ENCODE assay signal across 8 cellular contexts in genomic region chr10:22618081-22618785, GRCh38.
A peak's percentile ranks its signal among the peaks of the same experiment; 100 is the strongest.
DNase-seq lines count a peak whose midpoint lies in the region; ATAC-seq and TF ChIP-seq lines count a peak whose summit lies in the region.

No MANE protein-coding gene starts in this region.

- intact Hi-C loops in activated CD4-positive, alpha-beta T cell treated with anti-CD3 and anti-CD28 coated beads, Interleukin-2, amount 10 ng/mL, durations not matched to agents 24 days and 14 days (cut with micrococcal nuclease): no loop called here
- intact Hi-C loops in activated CD8-positive, alpha-beta T cell treated with anti-CD3 and anti-CD28 coated beads for 36 hours (cut with micrococcal nuclease): no loop called here
- intact Hi-C loops in heart right ventricle (cut with DNase I): loop anchor here in 3 of 10 donors (5.0 to 10.0 kb wide), 4 partner anchors 39 to 447 kb away; partner anchors contain the start of gene PIP4K2A (in 1 of the 3)

- H3K9ac ChIP-seq in subcutaneous abdominal adipose tissue (ENCODE audit: low read length in 5 of 5): no peak overlapping the region

- peaks cover 63% of the 10 kb centered on the region for H3K4me1 Mint-ChIP-seq in activated CD4-positive, alpha-beta T cell treated with anti-CD3 and anti-CD28 coated beads, Interleukin-2, amount 10 ng/mL, durations not matched to agents 24 days and 14 days
- H3K4me1 Mint-ChIP-seq in activated CD8-positive, alpha-beta T cell treated with anti-CD3 and anti-CD28 coated beads for 36 hours (ENCODE audit: low read depth): peaks cover 95% of the 10 kb centered on the region

- H3K4me3 ChIP-seq in heart right ventricle: no peak overlapping the region
- H3K4me3 ChIP-seq in subcutaneous abdominal adipose tissue (ENCODE audit: low read depth in 1 of 5, low read length in 5 of 5): no peak overlapping the region

- H3K27ac Mint-ChIP-seq in activated CD4-positive, alpha-beta T cell treated with anti-CD3 and anti-CD28 coated beads, Interleukin-2, amount 10 ng/mL, durations not matched to agents 24 days and 14 days: peak overlapping the region; percentile 6
- peak overlapping the region; percentile 91 for H3K27ac Mint-ChIP-seq in activated CD8-positive, alpha-beta T cell treated with anti-CD3 and anti-CD28 coated beads for 36 hours

- H3K27ac ChIP-seq in heart right ventricle (peak overlapping the region; percentile 24 to 81 (median 61)), subcutaneous abdominal adipose tissue (ENCODE audit: low read depth, low read length) (peak overlapping the region; percentile 12)

- POLR2A ChIA-PET in activated CD8-positive, alpha-beta T cell treated with anti-CD3 and anti-CD28 coated beads for 36 hours (lab: Charles Lee): interaction anchor here (0.8 to 1.4 kb wide), 4 partner anchors 10 to 35 kb away, joined by 3 to 4 read pairs (median 3); no protein-coding TSS in a partner anchor

- peaks cover 7% of the 10 kb centered on the region for H3K36me3 Mint-ChIP-seq in activated CD4-positive, alpha-beta T cell treated with anti-CD3 and anti-CD28 coated beads, Interleukin-2, amount 10 ng/mL, durations not matched to agents 24 days and 14 days (ENCODE audit: low read depth)
- H3K36me3 Mint-ChIP-seq in activated CD8-positive, alpha-beta T cell treated with anti-CD3 and anti-CD28 coated beads for 36 hours (ENCODE audit: low read depth): peaks cover 25% of the 10 kb centered on the region

- no peak for TF ChIP-seq CTCF in activated CD8-positive, alpha-beta T cell treated with anti-CD3 and anti-CD28 coated beads for 36 hours (IDR thresholded peaks at IDR 0.05)
- no peak for TF ChIP-seq CTCF in heart right ventricle (IDR thresholded peaks at IDR 0.05)

- no peak for DNase-seq in activated CD4-positive, alpha-beta T cell treated with anti-CD3 and anti-CD28 coated beads, Interleukin-2, amount 10 ng/mL, durations not matched to agents 24 days and 14 days
- DNase-seq in activated CD4-positive, alpha-beta T cell treated with anti-CD3 and anti-CD28 coated beads, Interleukin-2, amount 50 U/mL, for 1 hour: no peak
- DNase-seq in activated CD8-positive, alpha-beta T cell treated with anti-CD3 and anti-CD28 coated beads for 36 hours: peak; percentile 44
- peak in 1 of 2 donors; percentile 34 for DNase-seq in heart right ventricle
- DNase-seq in NCI-H345 treated with DMSO at 0.1 percent for 48 hours (lab: John Stamatoyannopoulos, UW; ENCODE audit: unreplicated experiment): no peak
- DNase-seq in T-helper 9 cell: no peak
- DNase-seq in NCI-H446 treated with DMSO at 0.1 percent for 48 hours (lab: John Stamatoyannopoulos, UW): no peak

- H3K27me3 ChIP-seq in heart right ventricle (no peaks in the 10 kb centered on the region), subcutaneous abdominal adipose tissue (ENCODE audit: control insufficient read depth in 5 of 5, insufficient read depth in 4 of 5, low read length in 5 of 5) (no peaks in the 10 kb centered on the region)

- H3K9me3 ChIP-seq in heart right ventricle (no peaks in the 10 kb centered on the region), subcutaneous abdominal adipose tissue (ENCODE audit: control insufficient read depth in 5 of 5, low read length in 5 of 5) (no peaks in the 10 kb centered on the region)

- H3K4me1 ChIP-seq in heart right ventricle: peaks cover 8 to 98% (median 63%) of the 10 kb centered on the region in 9 donors
- peaks cover 0 to 37% (median 27%) of the 10 kb centered on the region in 5 donors for H3K4me1 ChIP-seq in subcutaneous abdominal adipose tissue (ENCODE audit: control insufficient read depth in 5 of 5, insufficient read depth in 5 of 5, low read length in 5 of 5)

- WGBS in heart right ventricle, 2 donors: 20 to 32% methylated on average over 4 of the region's 4 CpGs

- no peak overlapping the region for H3K4me3 Mint-ChIP-seq in activated CD4-positive, alpha-beta T cell treated with anti-CD3 and anti-CD28 coated beads, Interleukin-2, amount 10 ng/mL, durations not matched to agents 24 days and 14 days
- H3K4me3 Mint-ChIP-seq in activated CD8-positive, alpha-beta T cell treated with anti-CD3 and anti-CD28 coated beads for 36 hours: peak overlapping the region; percentile 4

- no peaks in the 10 kb centered on the region for H3K27me3 Mint-ChIP-seq in activated CD4-positive, alpha-beta T cell treated with anti-CD3 and anti-CD28 coated beads, Interleukin-2, amount 10 ng/mL, durations not matched to agents 24 days and 14 days
- H3K27me3 Mint-ChIP-seq in activated CD8-positive, alpha-beta T cell treated with anti-CD3 and anti-CD28 coated beads for 36 hours: no peaks in the 10 kb centered on the region

- CTCF ChIA-PET in activated CD8-positive, alpha-beta T cell treated with anti-CD3 and anti-CD28 coated beads for 36 hours (lab: Charles Lee): interaction anchor here (1.0 to 2.7 kb wide), 4 partner anchors 10 to 37 kb away, joined by 3 to 8 read pairs (median 4); no protein-coding TSS in a partner anchor

- no peaks in the 10 kb centered on the region for H3K9me3 Mint-ChIP-seq in activated CD4-positive, alpha-beta T cell treated with anti-CD3 and anti-CD28 coated beads, Interleukin-2, amount 10 ng/mL, durations not matched to agents 24 days and 14 days
- H3K9me3 Mint-ChIP-seq in activated CD8-positive, alpha-beta T cell treated with anti-CD3 and anti-CD28 coated beads for 36 hours: no peaks in the 10 kb centered on the region

- ATAC-seq in activated CD8-positive, alpha-beta T cell treated with anti-CD3 and anti-CD28 coated beads for 36 hours: peak; percentile 16
- ATAC-seq in heart right ventricle: peak in 7 of 8 donors; percentile 41 to 84 (median 77)

- H3K36me3 ChIP-seq in heart right ventricle (no peaks in the 10 kb centered on the region), subcutaneous abdominal adipose tissue (ENCODE audit: control insufficient read depth in 5 of 5, insufficient read depth in 5 of 5, low read length in 5 of 5) (no peaks in the 10 kb centered on the region)
